ENCODE assay signal across 1 cellular context in the genomic region with DNA sequence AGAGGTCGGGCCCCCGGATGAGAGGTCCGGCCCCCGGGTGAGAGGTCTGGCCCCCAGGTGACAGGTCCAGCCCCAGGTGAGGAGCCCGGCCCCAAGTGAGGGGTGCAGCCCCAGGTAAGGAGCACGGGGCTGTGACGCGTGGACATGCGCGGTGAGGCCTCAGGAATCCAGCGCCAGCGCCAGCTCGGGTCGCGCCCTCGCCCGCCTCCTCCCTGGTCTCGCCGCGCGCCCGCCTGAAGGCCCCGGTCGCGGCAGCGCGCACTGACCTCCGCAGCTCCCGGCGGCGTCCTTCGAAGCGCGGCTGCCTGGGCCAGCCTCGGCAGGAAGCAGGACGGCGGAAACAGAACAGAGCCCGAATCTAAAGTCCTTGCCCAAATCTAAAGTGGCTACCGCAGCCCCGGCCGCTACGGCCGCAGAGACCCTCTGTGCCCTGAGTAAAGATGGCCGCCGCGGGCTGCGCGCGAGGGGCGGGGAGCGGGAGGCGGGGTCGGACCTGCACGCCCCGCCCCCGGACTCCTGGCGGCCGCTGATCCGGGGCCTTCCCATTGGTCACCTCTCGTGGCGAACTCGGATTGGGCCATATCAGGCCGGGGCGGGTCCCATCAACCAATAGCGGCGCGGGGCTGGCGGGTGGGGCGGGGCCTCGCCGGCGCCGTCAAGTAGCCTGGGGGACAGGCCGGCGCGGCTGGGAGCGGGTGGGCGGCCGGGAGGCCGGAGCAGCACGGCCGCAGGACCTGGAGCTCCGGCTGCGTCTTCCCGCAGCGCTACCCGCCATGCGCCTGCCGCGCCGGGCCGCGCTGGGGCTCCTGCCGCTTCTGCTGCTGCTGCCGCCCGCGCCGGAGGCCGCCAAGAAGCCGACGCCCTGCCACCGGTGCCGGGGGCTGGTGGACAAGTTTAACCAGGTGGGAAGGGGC.
TF ChIP-seq lines count a peak whose summit lies in the region.

TSS of gene ALG12 (minus strand) at position 442 of the 914 bp plus-strand sequence. CDS start 4,673 bp downstream, outside the sequence.
TSS of gene CRELD2 (plus strand) at position 638 of the 914 bp plus-strand sequence. CDS start at position 774, 136 bp downstream.

TF ChIP-seq in HepG2, 621 proteins besides CTCF, POLR2A, EP300 and RAD21 (continued from another document and continues in another):
- peak; percentile 33; the same call in 1 of the 2 replicates for TF ChIP-seq ZNF333 (CRISPR knock-in tag; IDR thresholded peaks at IDR 0.05; ENCODE audit: borderline replicate concordance)
- TF ChIP-seq PHF5A (CRISPR knock-in tag; IDR thresholded peaks at IDR 0.05; ENCODE audit: low read depth, unreplicated experiment) = no peak
- TF ChIP-seq DMAP1 (CRISPR knock-in tag; IDR thresholded peaks at IDR 0.05) = peak; percentile 80
- TF ChIP-seq, protein P1, sequence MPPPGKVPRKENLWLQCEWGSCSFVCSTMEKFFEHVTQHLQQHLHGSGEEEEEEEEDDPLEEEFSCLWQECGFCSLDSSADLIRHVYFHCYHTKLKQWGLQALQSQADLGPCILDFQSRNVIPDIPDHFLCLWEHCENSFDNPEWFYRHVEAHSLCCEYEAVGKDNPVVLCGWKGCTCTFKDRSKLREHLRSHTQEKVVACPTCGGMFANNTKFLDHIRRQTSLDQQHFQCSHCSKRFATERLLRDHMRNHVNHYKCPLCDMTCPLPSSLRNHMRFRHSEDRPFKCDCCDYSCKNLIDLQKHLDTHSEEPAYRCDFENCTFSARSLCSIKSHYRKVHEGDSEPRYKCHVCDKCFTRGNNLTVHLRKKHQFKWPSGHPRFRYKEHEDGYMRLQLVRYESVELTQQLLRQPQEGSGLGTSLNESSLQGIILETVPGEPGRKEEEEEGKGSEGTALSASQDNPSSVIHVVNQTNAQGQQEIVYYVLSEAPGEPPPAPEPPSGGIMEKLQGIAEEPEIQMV (CRISPR knock-in tag; IDR thresholded peaks at IDR 0.05; ENCODE audit: low read depth) = peak; percentile 60; the same call in 1 of the 2 replicates
- 0 out of 2 replicates have a peak, but pooled peaks have one; percentile 23 for TF ChIP-seq JUN (CRISPR knock-in tag; IDR thresholded peaks at IDR 0.05)
- peak; percentile 75 for TF ChIP-seq TAF15 (IDR thresholded peaks at IDR 0.05; ENCODE audit: low read depth, low read length, poor library complexity, severe bottlenecking)
- peak; percentile 20; the same call in 1 of the 2 replicates for TF ChIP-seq IRF2 (CRISPR knock-in tag; IDR thresholded peaks at IDR 0.05)
- TF ChIP-seq ZNF431 (CRISPR knock-in tag; IDR thresholded peaks at IDR 0.05; ENCODE audit: borderline replicate concordance, low read depth) = no peak; the same call in 1 of the 2 replicates
- TF ChIP-seq, protein P2, sequence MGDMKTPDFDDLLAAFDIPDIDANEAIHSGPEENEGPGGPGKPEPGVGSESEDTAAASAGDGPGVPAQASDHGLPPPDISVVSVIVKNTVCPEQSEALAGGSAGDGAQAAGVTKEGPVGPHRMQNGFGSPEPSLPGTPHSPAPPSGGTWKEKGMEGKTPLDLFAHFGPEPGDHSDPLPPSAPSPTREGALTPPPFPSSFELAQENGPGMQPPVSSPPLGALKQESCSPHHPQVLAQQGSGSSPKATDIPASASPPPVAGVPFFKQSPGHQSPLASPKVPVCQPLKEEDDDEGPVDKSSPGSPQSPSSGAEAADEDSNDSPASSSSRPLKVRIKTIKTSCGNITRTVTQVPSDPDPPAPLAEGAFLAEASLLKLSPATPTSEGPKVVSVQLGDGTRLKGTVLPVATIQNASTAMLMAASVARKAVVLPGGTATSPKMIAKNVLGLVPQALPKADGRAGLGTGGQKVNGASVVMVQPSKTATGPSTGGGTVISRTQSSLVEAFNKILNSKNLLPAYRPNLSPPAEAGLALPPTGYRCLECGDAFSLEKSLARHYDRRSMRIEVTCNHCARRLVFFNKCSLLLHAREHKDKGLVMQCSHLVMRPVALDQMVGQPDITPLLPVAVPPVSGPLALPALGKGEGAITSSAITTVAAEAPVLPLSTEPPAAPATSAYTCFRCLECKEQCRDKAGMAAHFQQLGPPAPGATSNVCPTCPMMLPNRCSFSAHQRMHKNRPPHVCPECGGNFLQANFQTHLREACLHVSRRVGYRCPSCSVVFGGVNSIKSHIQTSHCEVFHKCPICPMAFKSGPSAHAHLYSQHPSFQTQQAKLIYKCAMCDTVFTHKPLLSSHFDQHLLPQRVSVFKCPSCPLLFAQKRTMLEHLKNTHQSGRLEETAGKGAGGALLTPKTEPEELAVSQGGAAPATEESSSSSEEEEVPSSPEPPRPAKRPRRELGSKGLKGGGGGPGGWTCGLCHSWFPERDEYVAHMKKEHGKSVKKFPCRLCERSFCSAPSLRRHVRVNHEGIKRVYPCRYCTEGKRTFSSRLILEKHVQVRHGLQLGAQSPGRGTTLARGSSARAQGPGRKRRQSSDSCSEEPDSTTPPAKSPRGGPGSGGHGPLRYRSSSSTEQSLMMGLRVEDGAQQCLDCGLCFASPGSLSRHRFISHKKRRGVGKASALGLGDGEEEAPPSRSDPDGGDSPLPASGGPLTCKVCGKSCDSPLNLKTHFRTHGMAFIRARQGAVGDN (CRISPR knock-in tag; IDR thresholded peaks at IDR 0.05) = peak; percentile 90
- TF ChIP-seq SUZ12 (IDR thresholded peaks at IDR 0.05; ENCODE audit: low read depth, low read length) = no peak
- TF ChIP-seq, protein P3, sequence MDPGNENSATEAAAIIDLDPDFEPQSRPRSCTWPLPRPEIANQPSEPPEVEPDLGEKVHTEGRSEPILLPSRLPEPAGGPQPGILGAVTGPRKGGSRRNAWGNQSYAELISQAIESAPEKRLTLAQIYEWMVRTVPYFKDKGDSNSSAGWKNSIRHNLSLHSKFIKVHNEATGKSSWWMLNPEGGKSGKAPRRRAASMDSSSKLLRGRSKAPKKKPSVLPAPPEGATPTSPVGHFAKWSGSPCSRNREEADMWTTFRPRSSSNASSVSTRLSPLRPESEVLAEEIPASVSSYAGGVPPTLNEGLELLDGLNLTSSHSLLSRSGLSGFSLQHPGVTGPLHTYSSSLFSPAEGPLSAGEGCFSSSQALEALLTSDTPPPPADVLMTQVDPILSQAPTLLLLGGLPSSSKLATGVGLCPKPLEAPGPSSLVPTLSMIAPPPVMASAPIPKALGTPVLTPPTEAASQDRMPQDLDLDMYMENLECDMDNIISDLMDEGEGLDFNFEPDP (CRISPR knock-in tag; conservative IDR thresholded peaks at IDR 0.05) = no peak
- no peak for TF ChIP-seq HDAC6 (IDR thresholded peaks at IDR 0.05; ENCODE audit: low read depth, low read length)
- no peak for TF ChIP-seq SNRNP70 (IDR thresholded peaks at IDR 0.05; ENCODE audit: low read depth, low read length)
- TF ChIP-seq FOXA3 (CRISPR knock-in tag; IDR thresholded peaks at IDR 0.05) = peak; percentile 26; the same call in 1 of the 2 replicates
- TF ChIP-seq, protein P4, sequence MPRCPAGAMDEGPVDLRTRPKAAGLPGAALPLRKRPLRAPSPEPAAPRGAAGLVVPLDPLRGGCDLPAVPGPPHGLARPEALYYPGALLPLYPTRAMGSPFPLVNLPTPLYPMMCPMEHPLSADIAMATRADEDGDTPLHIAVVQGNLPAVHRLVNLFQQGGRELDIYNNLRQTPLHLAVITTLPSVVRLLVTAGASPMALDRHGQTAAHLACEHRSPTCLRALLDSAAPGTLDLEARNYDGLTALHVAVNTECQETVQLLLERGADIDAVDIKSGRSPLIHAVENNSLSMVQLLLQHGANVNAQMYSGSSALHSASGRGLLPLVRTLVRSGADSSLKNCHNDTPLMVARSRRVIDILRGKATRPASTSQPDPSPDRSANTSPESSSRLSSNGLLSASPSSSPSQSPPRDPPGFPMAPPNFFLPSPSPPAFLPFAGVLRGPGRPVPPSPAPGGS (CRISPR knock-in tag; IDR thresholded peaks at IDR 0.05) = peak; percentile 84; the same call in 1 of the 2 replicates
- peak; percentile 85 for TF ChIP-seq NR2C2 (CRISPR knock-in tag; IDR thresholded peaks at IDR 0.05; ENCODE audit: borderline replicate concordance)
- TF ChIP-seq, protein P5, sequence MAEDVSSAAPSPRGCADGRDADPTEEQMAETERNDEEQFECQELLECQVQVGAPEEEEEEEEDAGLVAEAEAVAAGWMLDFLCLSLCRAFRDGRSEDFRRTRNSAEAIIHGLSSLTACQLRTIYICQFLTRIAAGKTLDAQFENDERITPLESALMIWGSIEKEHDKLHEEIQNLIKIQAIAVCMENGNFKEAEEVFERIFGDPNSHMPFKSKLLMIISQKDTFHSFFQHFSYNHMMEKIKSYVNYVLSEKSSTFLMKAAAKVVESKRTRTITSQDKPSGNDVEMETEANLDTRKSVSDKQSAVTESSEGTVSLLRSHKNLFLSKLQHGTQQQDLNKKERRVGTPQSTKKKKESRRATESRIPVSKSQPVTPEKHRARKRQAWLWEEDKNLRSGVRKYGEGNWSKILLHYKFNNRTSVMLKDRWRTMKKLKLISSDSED (CRISPR knock-in tag; IDR thresholded peaks at IDR 0.05) = no peak
- TF ChIP-seq, protein P6, sequence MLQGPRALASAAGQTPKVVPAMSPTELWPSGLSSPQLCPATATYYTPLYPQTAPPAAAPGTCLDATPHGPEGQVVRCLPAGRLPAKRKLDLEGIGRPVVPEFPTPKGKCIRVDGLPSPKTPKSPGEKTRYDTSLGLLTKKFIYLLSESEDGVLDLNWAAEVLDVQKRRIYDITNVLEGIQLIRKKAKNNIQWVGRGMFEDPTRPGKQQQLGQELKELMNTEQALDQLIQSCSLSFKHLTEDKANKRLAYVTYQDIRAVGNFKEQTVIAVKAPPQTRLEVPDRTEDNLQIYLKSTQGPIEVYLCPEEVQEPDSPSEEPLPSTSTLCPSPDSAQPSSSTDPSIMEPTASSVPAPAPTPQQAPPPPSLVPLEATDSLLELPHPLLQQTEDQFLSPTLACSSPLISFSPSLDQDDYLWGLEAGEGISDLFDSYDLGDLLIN (CRISPR knock-in tag; IDR thresholded peaks at IDR 0.05; ENCODE audit: borderline replicate concordance) = no peak
- no peak for TF ChIP-seq ZNF232 (CRISPR knock-in tag; IDR thresholded peaks at IDR 0.05; ENCODE audit: borderline replicate concordance)
- no peak for TF ChIP-seq ZNF772 (CRISPR knock-in tag; IDR thresholded peaks at IDR 0.05)
- 0 out of 2 replicates have a peak, but pooled peaks have one; percentile 35 for TF ChIP-seq ZNF121 (CRISPR knock-in tag; IDR thresholded peaks at IDR 0.05)
- TF ChIP-seq, protein P7, sequence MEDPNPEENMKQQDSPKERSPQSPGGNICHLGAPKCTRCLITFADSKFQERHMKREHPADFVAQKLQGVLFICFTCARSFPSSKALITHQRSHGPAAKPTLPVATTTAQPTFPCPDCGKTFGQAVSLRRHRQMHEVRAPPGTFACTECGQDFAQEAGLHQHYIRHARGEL (CRISPR knock-in tag; IDR thresholded peaks at IDR 0.05) = no peak
- no peak; the same call in 1 of the 2 replicates for TF ChIP-seq IRF9 (CRISPR knock-in tag; IDR thresholded peaks at IDR 0.05; ENCODE audit: borderline replicate concordance)
- TF ChIP-seq WIZ (CRISPR knock-in tag; IDR thresholded peaks at IDR 0.05) = no peak
- no peak for TF ChIP-seq ATRX (CRISPR knock-in tag; IDR thresholded peaks at IDR 0.05; ENCODE audit: borderline replicate concordance)
- TF ChIP-seq, protein P8, sequence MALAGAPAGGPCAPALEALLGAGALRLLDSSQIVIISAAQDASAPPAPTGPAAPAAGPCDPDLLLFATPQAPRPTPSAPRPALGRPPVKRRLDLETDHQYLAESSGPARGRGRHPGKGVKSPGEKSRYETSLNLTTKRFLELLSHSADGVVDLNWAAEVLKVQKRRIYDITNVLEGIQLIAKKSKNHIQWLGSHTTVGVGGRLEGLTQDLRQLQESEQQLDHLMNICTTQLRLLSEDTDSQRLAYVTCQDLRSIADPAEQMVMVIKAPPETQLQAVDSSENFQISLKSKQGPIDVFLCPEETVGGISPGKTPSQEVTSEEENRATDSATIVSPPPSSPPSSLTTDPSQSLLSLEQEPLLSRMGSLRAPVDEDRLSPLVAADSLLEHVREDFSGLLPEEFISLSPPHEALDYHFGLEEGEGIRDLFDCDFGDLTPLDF (CRISPR knock-in tag; IDR thresholded peaks at IDR 0.05) = peak; percentile 53; the same call in 1 of the 2 replicates
- TF ChIP-seq ZEB1 (IDR thresholded peaks at IDR 0.05; ENCODE audit: insufficient replicate concordance, low read depth) = peak; percentile 97
- TF ChIP-seq SOX6 (IDR thresholded peaks at IDR 0.05) = no peak
- TF ChIP-seq SOX6 (CRISPR knock-in tag; IDR thresholded peaks at IDR 0.05) = no peak
- no peak for TF ChIP-seq ZNF33A (CRISPR knock-in tag; IDR thresholded peaks at IDR 0.05; ENCODE audit: borderline replicate concordance)
- TF ChIP-seq ZNF788 (CRISPR knock-in tag; IDR thresholded peaks at IDR 0.05; ENCODE audit: borderline replicate concordance) = 0 out of 2 replicates have a peak, but pooled peaks have one; percentile 17
- TF ChIP-seq ATF6 (CRISPR knock-in tag; conservative IDR thresholded peaks at IDR 0.05) = no peak
- TF ChIP-seq, protein P9, sequence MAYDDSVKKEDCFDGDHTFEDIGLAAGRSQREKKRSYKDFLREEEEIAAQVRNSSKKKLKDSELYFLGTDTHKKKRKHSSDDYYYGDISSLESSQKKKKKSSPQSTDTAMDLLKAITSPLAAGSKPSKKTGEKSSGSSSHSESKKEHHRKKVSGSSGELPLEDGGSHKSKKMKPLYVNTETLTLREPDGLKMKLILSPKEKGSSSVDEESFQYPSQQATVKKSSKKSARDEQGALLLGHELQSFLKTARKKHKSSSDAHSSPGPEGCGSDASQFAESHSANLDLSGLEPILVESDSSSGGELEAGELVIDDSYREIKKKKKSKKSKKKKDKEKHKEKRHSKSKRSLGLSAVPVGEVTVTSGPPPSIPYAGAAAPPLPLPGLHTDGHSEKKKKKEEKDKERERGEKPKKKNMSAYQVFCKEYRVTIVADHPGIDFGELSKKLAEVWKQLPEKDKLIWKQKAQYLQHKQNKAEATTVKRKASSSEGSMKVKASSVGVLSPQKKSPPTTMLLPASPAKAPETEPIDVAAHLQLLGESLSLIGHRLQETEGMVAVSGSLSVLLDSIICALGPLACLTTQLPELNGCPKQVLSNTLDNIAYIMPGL (CRISPR knock-in tag; IDR thresholded peaks at IDR 0.05; ENCODE audit: borderline replicate concordance in 1 of 2, low read depth in 1 of 2) = peak; percentile 60 to 75; a peak in 3 of 4 replicates
- TF ChIP-seq PHF21A (CRISPR knock-in tag; IDR thresholded peaks at IDR 0.05) = peak; percentile 71
